Comparison of ENCODE assay signal across 1 cellular context in genomic region chr7:129218514-129219036, GRCh38.
TF ChIP-seq lines count a peak whose summit lies in the region.

No MANE protein-coding gene starts in this region.

TF ChIP-seq in WTC11, 78 proteins besides CTCF, POLR2A, EP300 and RAD21 (continued from another document):
- no peak for TF ChIP-seq ZBTB43 (CRISPR knock-in tag; IDR thresholded peaks at IDR 0.05)
- TF ChIP-seq ZSCAN18 (CRISPR knock-in tag; IDR thresholded peaks at IDR 0.05) = no peak
- no peak for TF ChIP-seq MYBL2 (CRISPR knock-in tag; IDR thresholded peaks at IDR 0.05)
- no peak for TF ChIP-seq ESRRA (CRISPR knock-in tag; IDR thresholded peaks at IDR 0.05; ENCODE audit: borderline replicate concordance)
